Comparison of ENCODE assay signal across 8 cellular contexts in the genomic region with DNA sequence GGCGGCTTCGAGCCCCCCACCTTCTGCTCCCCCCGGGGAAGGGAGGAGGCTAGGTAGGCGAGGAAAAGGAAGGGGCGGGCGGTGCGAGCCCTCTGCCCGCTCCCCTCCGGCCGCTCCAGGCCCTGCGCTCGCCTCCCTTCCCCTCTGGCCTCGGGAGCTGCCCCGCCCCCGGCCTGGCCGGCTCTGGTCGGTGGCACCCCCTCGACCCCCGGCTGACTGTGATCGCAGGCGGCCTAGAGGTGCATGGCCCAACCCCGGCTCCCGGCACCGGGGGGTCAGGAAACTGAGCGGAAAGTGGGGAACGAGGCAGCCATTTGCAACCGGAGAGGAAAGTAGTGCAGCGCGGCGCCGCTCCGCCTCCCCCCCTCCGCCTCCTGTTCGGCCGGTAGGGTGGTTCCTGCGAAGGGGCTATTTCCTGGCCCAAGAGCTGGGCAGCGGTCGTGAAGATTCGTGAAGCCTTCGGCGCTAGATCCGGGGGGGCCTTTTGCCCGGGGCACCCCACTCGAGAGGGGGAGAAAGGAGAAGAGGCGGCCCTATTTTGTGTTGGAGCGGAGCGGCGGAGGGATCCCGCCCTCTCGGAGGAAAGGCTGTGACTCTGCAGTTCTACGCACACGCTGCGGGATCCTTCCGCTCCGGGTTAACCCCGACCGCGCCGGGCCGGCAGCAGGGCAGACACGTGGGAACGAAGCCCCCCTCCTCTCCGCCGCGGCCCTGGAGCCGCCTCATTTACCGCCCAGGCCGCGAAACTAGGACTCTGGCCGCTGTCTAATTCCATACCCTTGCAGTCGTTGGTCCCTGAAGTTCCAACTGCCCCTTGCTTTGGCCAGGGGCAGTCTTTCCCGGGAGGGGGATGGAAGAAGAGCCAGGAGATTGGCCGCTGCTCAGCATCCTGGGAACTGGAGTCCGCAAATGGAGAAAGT. TPM values are rescaled to one million over a fixed set of nuclear protein-coding genes. Genes with fewer than 3 reads are reported as not detected.
DNase-seq lines count a peak whose midpoint lies in the region; ATAC-seq, FAIRE-seq and TF ChIP-seq lines count a peak whose summit lies in the region.

A gene with protein sequence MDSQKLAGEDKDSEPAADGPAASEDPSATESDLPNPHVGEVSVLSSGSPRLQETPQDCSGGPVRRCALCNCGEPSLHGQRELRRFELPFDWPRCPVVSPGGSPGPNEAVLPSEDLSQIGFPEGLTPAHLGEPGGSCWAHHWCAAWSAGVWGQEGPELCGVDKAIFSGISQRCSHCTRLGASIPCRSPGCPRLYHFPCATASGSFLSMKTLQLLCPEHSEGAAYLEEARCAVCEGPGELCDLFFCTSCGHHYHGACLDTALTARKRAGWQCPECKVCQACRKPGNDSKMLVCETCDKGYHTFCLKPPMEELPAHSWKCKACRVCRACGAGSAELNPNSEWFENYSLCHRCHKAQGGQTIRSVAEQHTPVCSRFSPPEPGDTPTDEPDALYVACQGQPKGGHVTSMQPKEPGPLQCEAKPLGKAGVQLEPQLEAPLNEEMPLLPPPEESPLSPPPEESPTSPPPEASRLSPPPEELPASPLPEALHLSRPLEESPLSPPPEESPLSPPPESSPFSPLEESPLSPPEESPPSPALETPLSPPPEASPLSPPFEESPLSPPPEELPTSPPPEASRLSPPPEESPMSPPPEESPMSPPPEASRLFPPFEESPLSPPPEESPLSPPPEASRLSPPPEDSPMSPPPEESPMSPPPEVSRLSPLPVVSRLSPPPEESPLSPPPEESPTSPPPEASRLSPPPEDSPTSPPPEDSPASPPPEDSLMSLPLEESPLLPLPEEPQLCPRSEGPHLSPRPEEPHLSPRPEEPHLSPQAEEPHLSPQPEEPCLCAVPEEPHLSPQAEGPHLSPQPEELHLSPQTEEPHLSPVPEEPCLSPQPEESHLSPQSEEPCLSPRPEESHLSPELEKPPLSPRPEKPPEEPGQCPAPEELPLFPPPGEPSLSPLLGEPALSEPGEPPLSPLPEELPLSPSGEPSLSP (N-terminal part only) (minus strand): TSS at position 558 of the 920 bp plus-strand sequence. CDS start 5,470 bp downstream, outside the sequence.

- H3K36me3 ChIP-seq in WERI-Rb-1 = peaks cover 33% of the 10 kb centered on the region
- no peaks in the 10 kb centered on the region for H3K36me3 ChIP-seq in breast epithelium
- no peaks in the 10 kb centered on the region for H3K36me3 ChIP-seq in small intestine (ENCODE audit: control insufficient read depth in 2 of 2, insufficient read depth in 2 of 2, low read length in 2 of 2)

- H3K4me3 ChIP-seq in WERI-Rb-1 (ENCODE audit: low read depth, low read length) (peak within 1 kb of the TSS; percentile 93), breast epithelium (peak within 1 kb of the TSS; percentile 92 to 96 (median 94)), small intestine (ENCODE audit: low read depth in 1 of 2, low read length in 2 of 2) (peak within 1 kb of the TSS; percentile 91 to 99)

- peak; percentile 94 for DNase-seq in GM12892 (ENCODE audit: insufficient read length)
- DNase-seq in NCI-H2196 (lab: John Stamatoyannopoulos, UW; ENCODE audit: unreplicated experiment) = peak; percentile 90
- peak; percentile 94 for DNase-seq in WERI-Rb-1
- peak; percentile 75 to 86 for DNase-seq in breast epithelium (ENCODE audit: low spot score in 2 of 2)
- peak; percentile 99 for DNase-seq in iPS-NIHi11 (ENCODE audit: low spot score)
- peak; percentile 91 for DNase-seq in small intestine

- intact Hi-C loops in breast epithelium (cut with DNase I; ENCODE audit: low total_unique reads) = no loop called here

- peak; percentile 40 for ATAC-seq in HG03060 (IDR thresholded peaks at IDR 0.05; ENCODE audit: low read depth, unreplicated experiment)
- ATAC-seq in HG03139 (IDR thresholded peaks at IDR 0.05; ENCODE audit: unreplicated experiment) = no peak

- peaks cover 10 to 27% of the 10 kb centered on the region in 2 donors for H3K4me1 ChIP-seq in breast epithelium
- peaks cover 13 to 16% of the 10 kb centered on the region in 2 donors for H3K4me1 ChIP-seq in small intestine (ENCODE audit: control insufficient read depth in 2 of 2, insufficient read depth in 1 of 2, low read depth in 1 of 2, low read length in 1 of 2)

- TF ChIP-seq POLR2A in GM12892 (IDR thresholded peaks at IDR 0.05; ENCODE audit: low read depth, low read length) = peak; percentile 79; the same call in 1 of the 2 replicates
- peak; percentile 11 for TF ChIP-seq POLR2A in breast epithelium (IDR thresholded peaks at IDR 0.05)

- peak within 1 kb of the TSS; percentile 100 for H3K27ac ChIP-seq in WERI-Rb-1
- peak within 1 kb of the TSS; percentile 88 to 97 for H3K27ac ChIP-seq in breast epithelium
- peak within 1 kb of the TSS; percentile 86 to 95 for H3K27ac ChIP-seq in small intestine (ENCODE audit: low read depth in 1 of 2, low read length in 1 of 2)

- H3K27me3 ChIP-seq in WERI-Rb-1 (ENCODE audit: insufficient read depth, low read depth, severe bottlenecking) (no peaks in the 10 kb centered on the region), breast epithelium (no peaks in the 10 kb centered on the region), small intestine (ENCODE audit: control insufficient read depth in 2 of 2, insufficient read depth in 2 of 2, low read length in 2 of 2) (no peaks in the 10 kb centered on the region)

- TF ChIP-seq CTCF in WERI-Rb-1 (IDR thresholded peaks at IDR 0.05; ENCODE audit: low read depth, low read length) (no peak), breast epithelium (IDR thresholded peaks at IDR 0.05) (peak; percentile 22 to 89 (median 72))

- FAIRE-seq in GM12892 (lab: Jason Lieb, UNC) = peak; percentile 65
- FAIRE-seq in small intestine (lab: Jason Lieb, UNC) = no peak

- WGBS in small intestine, 3 donors = 0 to 1% (median 0%) methylated on average over 59 to 74 of the region's 74 CpGs

- no peaks in the 10 kb centered on the region for H3K9me3 ChIP-seq in WERI-Rb-1 (ENCODE audit: severe bottlenecking)
- H3K9me3 ChIP-seq in breast epithelium = no peaks in the 10 kb centered on the region
- no peaks in the 10 kb centered on the region for H3K9me3 ChIP-seq in small intestine (ENCODE audit: control insufficient read depth, low read depth)

RNA-seq across cellular contexts. Expression of the gene that starts here (rescaled TPM):
- polyA plus RNA-seq in GM12892 (2012; ENCODE audit: missing spikeins) = 15.8 TPM
- total RNA-seq in breast epithelium = 10 to 100 TPM; 35.4 to 51.4 (median 45.9) TPM
- polyA plus RNA-seq in small intestine = 10 to 100 TPM in 2 of 3 donors, 1 to 10 TPM in 1; 5.4 to 34.8 (median 10.7) TPM
